Comparison of ENCODE assay signal across 8 cellular contexts in the genomic region with DNA sequence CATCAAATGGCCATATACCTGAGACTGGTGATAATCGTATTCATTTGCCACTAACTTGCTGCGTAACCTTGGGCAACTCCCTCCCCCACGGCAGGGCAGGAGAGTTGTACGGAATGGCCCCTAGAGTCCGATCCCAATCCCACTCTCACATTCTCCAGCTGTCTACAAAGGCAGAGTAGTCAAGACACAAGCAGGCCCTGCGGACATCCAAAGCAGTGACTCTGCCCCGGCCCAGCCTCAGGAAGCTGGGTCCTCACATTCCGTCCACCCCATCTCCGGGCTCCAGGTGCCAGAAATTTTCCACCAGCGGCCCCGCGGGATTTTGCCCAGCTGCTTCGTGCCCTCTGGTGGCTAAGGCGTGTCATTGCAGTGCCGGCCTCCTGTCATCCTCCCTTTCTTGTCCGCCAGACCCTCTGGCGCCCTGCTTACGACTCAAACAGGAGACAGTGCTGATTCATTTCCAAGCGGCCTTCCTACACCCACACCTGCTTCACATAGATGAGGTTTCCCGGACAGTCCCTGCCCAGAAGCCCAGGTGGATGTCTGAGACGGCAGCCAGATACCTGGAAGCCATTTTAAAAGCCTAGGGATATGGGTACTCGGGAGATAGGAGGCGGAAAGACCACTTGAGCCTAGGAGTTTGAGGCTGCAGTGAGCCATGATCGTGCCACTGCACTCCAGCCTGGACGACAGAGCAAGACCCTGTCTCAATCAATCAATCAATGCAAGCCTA. TPM values are rescaled to one million over a fixed set of nuclear protein-coding genes. Genes with fewer than 3 reads are reported as not detected.
DNase-seq lines count a peak whose midpoint lies in the region; ATAC-seq and TF ChIP-seq lines count a peak whose summit lies in the region.

No MANE protein-coding gene starts in this region.

- peaks cover 6% of the 10 kb centered on the region for H3K27me3 Mint-ChIP-seq in T-helper 1 cell treated with Interleukin-12 subunit alpha and Interleukin-12 subunit beta and Interleukin-4 antibody, amounts not matched to agents 30 μg/mL and 1 μg/mL, for 36 hours (ENCODE audit: low read depth)
- H3K27me3 Mint-ChIP-seq in progenitor cell of endocrine pancreas: no peaks in the 10 kb centered on the region

- H3K4me1 Mint-ChIP-seq in T-helper 1 cell treated with Interleukin-12 subunit alpha and Interleukin-12 subunit beta and Interleukin-4 antibody, amounts not matched to agents 30 μg/mL and 1 μg/mL, for 36 hours (ENCODE audit: low read depth): peaks cover 41% of the 10 kb centered on the region
- peaks cover 35% of the 10 kb centered on the region for H3K4me1 Mint-ChIP-seq in progenitor cell of endocrine pancreas (ENCODE audit: low read depth)

- no peaks in the 10 kb centered on the region for H3K9me3 ChIP-seq in left ventricle myocardium inferior (replicated peaks)

- intact Hi-C loops in left ventricle myocardium inferior (cut with micrococcal nuclease): loop anchor here (5.0 to 10.0 kb wide), 2 partner anchors 36 to 54 kb away; no protein-coding TSS in a partner anchor

- peak overlapping the region; percentile 78 for H3K27ac Mint-ChIP-seq in T-helper 1 cell treated with Interleukin-12 subunit alpha and Interleukin-12 subunit beta and Interleukin-4 antibody, amounts not matched to agents 30 μg/mL and 1 μg/mL, for 36 hours
- peak overlapping the region; percentile 97 for H3K27ac Mint-ChIP-seq in progenitor cell of endocrine pancreas

- peaks cover 54% of the 10 kb centered on the region for H3K4me1 ChIP-seq in left ventricle myocardium inferior

- TF ChIP-seq CTCF in GM10248 (IDR thresholded peaks at IDR 0.05; ENCODE audit: control extremely low read depth, extremely low read depth, low read depth, missing control alignments): peak; percentile 91
- no peak for TF ChIP-seq CTCF in left ventricle myocardium inferior (IDR thresholded peaks at IDR 0.05; ENCODE audit: borderline replicate concordance)
- TF ChIP-seq CTCF in progenitor cell of endocrine pancreas (IDR thresholded peaks at IDR 0.05; ENCODE audit: unreplicated experiment): peak; percentile 96

- CTCF ChIA-PET in GM10248 (lab: Yijun Ruan, JAX): interaction anchor here (0.9 to 7.1 kb wide), 28 partner anchors 9 to 216 kb away, joined by 3 to 136 read pairs (median 6); partner anchors contain the start of genes S100A13, S100A14, S100A16 and S100A3

- peak overlapping the region; percentile 51 for H3K4me3 ChIP-seq in left ventricle myocardium inferior

- no peaks in the 10 kb centered on the region for H3K27me3 ChIP-seq in left ventricle myocardium inferior (ENCODE audit: low read depth)

- H3K4me3 Mint-ChIP-seq in T-helper 1 cell treated with Interleukin-12 subunit alpha and Interleukin-12 subunit beta and Interleukin-4 antibody, amounts not matched to agents 30 μg/mL and 1 μg/mL, for 36 hours: peak overlapping the region; percentile 76
- H3K4me3 Mint-ChIP-seq in progenitor cell of endocrine pancreas (ENCODE audit: low read depth): peak overlapping the region; percentile 31

- no peak for ATAC-seq in GM19452 (IDR thresholded peaks at IDR 0.05; ENCODE audit: unreplicated experiment)

- H3K36me3 Mint-ChIP-seq in T-helper 1 cell treated with Interleukin-12 subunit alpha and Interleukin-12 subunit beta and Interleukin-4 antibody, amounts not matched to agents 30 μg/mL and 1 μg/mL, for 36 hours (ENCODE audit: low read depth): no peaks in the 10 kb centered on the region
- no peaks in the 10 kb centered on the region for H3K36me3 Mint-ChIP-seq in progenitor cell of endocrine pancreas (ENCODE audit: insufficient read depth)

- POLR2A ChIA-PET in GM10248 (lab: Yijun Ruan, JAX): no interaction called here

- H3K36me3 ChIP-seq in left ventricle myocardium inferior: no peaks in the 10 kb centered on the region

- H3K9me3 Mint-ChIP-seq in T-helper 1 cell treated with Interleukin-12 subunit alpha and Interleukin-12 subunit beta and Interleukin-4 antibody, amounts not matched to agents 30 μg/mL and 1 μg/mL, for 36 hours: no peaks in the 10 kb centered on the region
- H3K9me3 Mint-ChIP-seq in progenitor cell of endocrine pancreas (ENCODE audit: low read depth): no peaks in the 10 kb centered on the region

- peak overlapping the region; percentile 91 for H3K27ac ChIP-seq in left ventricle myocardium inferior (replicated peaks)

- DNase-seq in GM10248 (ENCODE audit: extremely low spot score): peak; percentile 87
- DNase-seq in NCI-H146 (lab: John Stamatoyannopoulos, UW): peak; percentile 91
- peak; percentile 72 for DNase-seq in amniotic epithelial cell (ENCODE audit: low read depth)
- peak; percentile 90 for DNase-seq in left ventricle myocardium inferior
- peak; percentile 86 for DNase-seq in progenitor cell of endocrine pancreas (ENCODE audit: low spot score, unreplicated experiment)
- peak; percentile 93 for DNase-seq in ureter (ENCODE audit: low spot score)

RNA-seq across cellular contexts. Expression of gene S100A2, which starts 2.9 kb away (rescaled TPM):
- total RNA-seq in left ventricle myocardium inferior: 2.7 TPM
- total RNA-seq in progenitor cell of endocrine pancreas: 0.36 and 1.6 TPM in 2 replicates
- total RNA-seq in ureter: 317 TPM

RNA-seq across cellular contexts. Expression of gene S100A3, which starts 19.5 kb away (rescaled TPM):
- total RNA-seq in left ventricle myocardium inferior (0.36 TPM), progenitor cell of endocrine pancreas (0.46 and 1.5 TPM in 2 replicates), ureter (6.5 TPM)

RNA-seq across cellular contexts. Expression of gene S100A4, which starts 22.9 kb away (rescaled TPM):
- 137 TPM for total RNA-seq in left ventricle myocardium inferior
- total RNA-seq in progenitor cell of endocrine pancreas: 7.6 and 11.1 TPM in 2 replicates
- total RNA-seq in ureter: 120 TPM

RNA-seq across cellular contexts. Expression of gene S100A5, which starts 27.8 kb away (rescaled TPM):
- total RNA-seq in left ventricle myocardium inferior (not detected), progenitor cell of endocrine pancreas (not detected in 2 replicates), ureter (0.86 TPM)

RNA-seq across cellular contexts. Expression of gene S100A6, which starts 32.7 kb away (rescaled TPM):
- total RNA-seq in left ventricle myocardium inferior (336 TPM), progenitor cell of endocrine pancreas (12.5 and 14.8 TPM in 2 replicates), ureter (1,381 TPM)

Comparison
In these comparisons a context has a peak if more than half of its experiments do, and no peak if none do; other contexts are left out.
1. RNA of gene S100A2, which starts 2.9 kb away (total RNA-seq): 317 TPM in ureter (single experiment); 2.7 TPM in left ventricle myocardium inferior (single experiment) and 0.36 to 1.6 TPM in progenitor cell of endocrine pancreas; every median in the first group is over 10 times any median in the second.
2. RNA of gene S100A4, which starts 22.9 kb away (total RNA-seq): 137 TPM in left ventricle myocardium inferior (single experiment) and 120 TPM in ureter (single experiment); 7.6 to 11.1 TPM in progenitor cell of endocrine pancreas; every median in the first group is over 10 times any median in the second.
3. Peak in every context shown above with its lines, with median percentiles within 50 percentile points of each other: DNase-seq.